In the genomic region with DNA sequence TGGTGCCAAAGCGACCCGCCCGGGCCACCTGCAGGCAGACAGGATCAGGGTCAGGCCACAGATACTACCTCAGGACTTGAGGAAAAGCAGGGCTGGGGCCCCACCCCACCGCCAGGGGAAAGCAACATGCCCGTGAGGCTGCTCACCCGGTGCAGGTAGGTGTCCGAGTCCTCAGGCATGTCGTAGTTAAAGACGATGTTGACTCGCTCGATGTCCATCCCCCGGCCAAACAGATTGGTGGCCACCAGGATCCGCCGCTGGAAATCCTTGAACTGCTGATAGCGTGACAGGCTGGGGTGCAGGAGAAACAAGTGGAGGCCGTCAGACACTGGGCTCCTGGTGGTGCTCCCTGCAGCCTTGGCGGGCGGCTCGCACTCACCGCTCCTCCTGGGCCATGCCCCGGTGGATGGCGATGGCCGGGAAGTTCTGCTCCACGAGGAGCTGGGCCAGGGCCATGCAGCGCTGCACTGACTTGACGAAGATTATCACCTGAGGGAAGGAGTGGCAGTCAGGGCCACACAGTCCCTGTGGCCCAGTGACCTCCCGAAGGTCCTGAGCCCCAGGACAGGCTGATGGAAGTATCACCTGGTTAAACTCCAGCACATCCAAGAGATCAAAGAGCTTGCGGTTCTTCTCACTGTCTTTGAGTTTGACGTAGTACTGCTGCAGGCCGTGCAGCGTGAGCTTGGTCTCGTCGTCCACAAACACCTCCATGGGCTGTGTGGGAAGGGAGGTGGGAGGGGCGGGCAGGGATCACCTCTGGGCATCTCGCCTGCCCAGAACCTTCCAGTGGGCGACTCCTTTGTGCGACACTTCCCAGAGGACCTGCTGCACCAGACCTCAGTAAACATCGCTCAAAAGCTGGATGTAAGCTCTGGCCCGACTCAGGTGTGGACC, we compare ENCODE assay signal across 13 cellular contexts. TPM values are rescaled to one million over a fixed set of nuclear protein-coding genes. Genes with fewer than 3 reads are reported as not detected.
DNase-seq lines count a peak whose midpoint lies in the region; ATAC-seq and TF ChIP-seq lines count a peak whose summit lies in the region.
"Had no signal": no experiment of that assay in that cellular context is flagged by ENCODE, and none has a peak within 500 bp of the region (broad histone marks: within the 10 kb centered on the region; RNA-seq: fewer than 3 reads in every experiment).

No MANE protein-coding gene starts in this region.

- peaks cover 67 to 88% (median 80%) of the 10 kb centered on the region in 11 experiments for H4K20me1 ChIP-seq in BLaER1 treated with 17β-estradiol and CSF1 and Interleukin-3, amounts not matched to agents 10 nM and 100 nM

- H3K4me1 Mint-ChIP-seq in T-helper 17 cell: peaks cover 55% of the 10 kb centered on the region
- peaks cover 40 to 70% of the 10 kb centered on the region in 2 donors for H3K4me1 Mint-ChIP-seq in effector memory CD8-positive, alpha-beta T cell (ENCODE audit: low read depth in 2 of 2)

- H3K4me3 Mint-ChIP-seq in T-helper 17 cell: peak overlapping the region; percentile 88
- peak overlapping the region; percentile 76 to 82 for H3K4me3 Mint-ChIP-seq in effector memory CD8-positive, alpha-beta T cell
- H3K4me3 Mint-ChIP-seq: nephron had no signal

- H3K4me3 ChIP-seq in BLaER1 treated with 17β-estradiol and CSF1 and Interleukin-3, amounts not matched to agents 10 nM and 100 nM: no peak overlapping the region

- no peaks in the 10 kb centered on the region for H3K27me3 Mint-ChIP-seq in T-helper 17 cell
- no peaks in the 10 kb centered on the region for H3K27me3 Mint-ChIP-seq in effector memory CD8-positive, alpha-beta T cell

- H3K9me3 Mint-ChIP-seq in effector memory CD8-positive, alpha-beta T cell: no peaks in the 10 kb centered on the region
- H3K9me3 Mint-ChIP-seq: nephron had no signal

- peaks cover 90 to 98% (median 96%) of the 10 kb centered on the region in 11 experiments for H3K36me3 ChIP-seq in BLaER1 treated with 17β-estradiol and CSF1 and Interleukin-3, amounts not matched to agents 10 nM and 100 nM

- peak overlapping the region in 7 of 11 experiments; percentile 46 to 68 (median 62); a peak in 12 of 22 replicates for H3K27ac ChIP-seq in BLaER1 treated with 17β-estradiol and CSF1 and Interleukin-3, amounts not matched to agents 10 nM and 100 nM
- H3K27ac ChIP-seq: C4-2B had no signal

- H3K36me3 Mint-ChIP-seq in T-helper 17 cell (ENCODE audit: low read depth): peaks cover 8% of the 10 kb centered on the region
- peaks cover 100% of the 10 kb centered on the region for H3K36me3 Mint-ChIP-seq in effector memory CD8-positive, alpha-beta T cell (ENCODE audit: insufficient read depth)

- ATAC-seq in T-helper 17 cell: peak; percentile 4
- peak; percentile 32 for ATAC-seq in effector memory CD8-positive, alpha-beta T cell (replicated peaks)
- ATAC-seq in HG03460 (IDR thresholded peaks at IDR 0.05; ENCODE audit: unreplicated experiment): no peak

- peak overlapping the region; percentile 93 for H3K27ac Mint-ChIP-seq in T-helper 17 cell
- peak overlapping the region; percentile 94 to 98 for H3K27ac Mint-ChIP-seq in effector memory CD8-positive, alpha-beta T cell
- H3K27ac Mint-ChIP-seq: nephron had no signal

- H3K27me3 ChIP-seq in BLaER1 treated with 17β-estradiol and CSF1 and Interleukin-3, amounts not matched to agents 10 nM and 100 nM: no peaks in the 10 kb centered on the region

- peaks cover 53 to 87% (median 80%) of the 10 kb centered on the region in 10 experiments for H3K4me1 ChIP-seq in BLaER1 treated with 17β-estradiol and CSF1 and Interleukin-3, amounts not matched to agents 10 nM and 100 nM

- H3K4me2 ChIP-seq in BLaER1 treated with 17β-estradiol and CSF1 and Interleukin-3, amounts not matched to agents 10 nM and 100 nM: peak overlapping the region in 10 of 11 experiments; percentile 31 to 97 (median 82); a peak in 19 of 22 replicates

- H3K9me3 ChIP-seq in BLaER1 treated with 17β-estradiol and CSF1 and Interleukin-3, amounts not matched to agents 10 nM and 100 nM (replicated peaks in 1 of 11): no peaks in the 10 kb centered on the region
- H3K9me3 ChIP-seq in T-helper 17 cell (ENCODE audit: control insufficient read depth, low read length, poor library complexity, severe bottlenecking): no peaks in the 10 kb centered on the region

- DNase-seq in GM10266 (ENCODE audit: extremely low spot score) (peak; percentile 13), T-helper 17 cell (no peak), NCI-H2196 (lab: John Stamatoyannopoulos, UW; ENCODE audit: unreplicated experiment) (no peak), C1 segment of cervical spinal cord (lab: John Stamatoyannopoulos, UW) (no peak), AG08395 (ENCODE audit: low spot score) (no peak)
- peak; percentile 47 to 53 (median 52) for DNase-seq in effector memory CD8-positive, alpha-beta T cell
- DNase-seq: amniotic stem cell, hypothalamus, NCI-H2171 had no signal

- peak overlapping the region in 9 of 11 experiments; percentile 5 to 68 (median 52); a peak in 15 of 22 replicates for H3K9ac ChIP-seq in BLaER1 treated with 17β-estradiol and CSF1 and Interleukin-3, amounts not matched to agents 10 nM and 100 nM

- no peak for TF ChIP-seq CTCF in GM10266 (IDR thresholded peaks at IDR 0.05; ENCODE audit: control insufficient read depth, insufficient read depth, low read depth, missing control alignments)

RNA-seq across cellular contexts. Expression of a gene that starts 9.7 kb away (rescaled TPM):
- total RNA-seq in T-helper 17 cell: 100 to 1,000 TPM; 276 to 284 TPM

RNA-seq across cellular contexts. Expression of a gene that starts 23.7 kb away (rescaled TPM):
- total RNA-seq in T-helper 17 cell: 100 to 1,000 TPM; 163 to 202 TPM

RNA-seq across cellular contexts. Expression of a gene that starts 28.2 kb away (rescaled TPM):
- 1,000 to 10,000 TPM; 1,097 to 1,799 TPM for total RNA-seq in T-helper 17 cell

Comparison
In these comparisons a context has a peak if more than half of its experiments do, and no peak if none do; other contexts are left out.
1. DNase-seq: peak in GM10266 (single experiment) and effector memory CD8-positive, alpha-beta T cell (3 of 3); none in T-helper 17 cell (0 of 3), NCI-H2196 (single experiment), C1 segment of cervical spinal cord (0 of 14) and AG08395 (single experiment).